Comparison of ENCODE assay signal across 1 cellular context in the genomic region with DNA sequence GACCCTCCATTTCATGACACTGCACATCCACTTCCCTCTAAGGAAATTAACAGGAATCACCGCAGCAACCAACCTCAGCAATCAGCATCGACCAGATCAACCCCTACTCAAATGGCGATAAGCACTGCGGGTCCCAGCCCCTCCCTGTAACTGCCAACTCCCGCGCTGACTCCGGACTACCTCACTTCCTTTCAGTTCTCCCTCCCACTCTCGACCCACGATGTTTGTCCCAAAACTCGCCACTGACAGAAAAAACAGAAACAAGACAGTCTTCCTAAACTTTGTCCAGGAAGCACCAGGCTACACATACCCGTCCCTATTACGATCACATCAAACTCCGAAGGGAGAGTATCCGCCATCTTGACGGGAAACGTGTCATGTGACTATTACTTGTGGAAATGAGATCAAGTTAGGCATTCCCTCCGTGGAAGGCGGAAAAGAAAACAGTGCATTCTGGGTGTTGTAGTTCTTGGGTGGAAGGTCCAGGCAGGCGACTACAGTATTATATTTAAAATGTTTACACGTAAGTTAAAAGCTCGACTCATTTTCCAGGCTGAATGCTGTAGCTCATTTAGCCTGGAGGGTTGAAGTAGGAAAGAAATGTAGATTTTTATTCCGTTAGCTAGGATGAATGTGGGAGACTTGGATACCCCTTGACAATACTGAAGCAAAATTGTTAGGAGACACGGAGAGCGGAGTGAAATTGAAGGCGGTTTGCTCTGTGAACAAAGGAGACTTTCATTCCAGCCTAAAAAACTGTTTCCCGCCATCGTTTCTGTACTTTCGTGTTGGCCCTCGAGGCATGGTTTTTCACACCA.
TF ChIP-seq lines count a peak whose summit lies in the region.

Gene CHM (minus strand): TSS at position 385 of the 818 bp plus-strand sequence. CDS start 26 bp downstream, at position 359.

TF ChIP-seq in K562, 482 proteins besides CTCF, POLR2A, EP300 and RAD21 (continued from another document and continues in another):
- TF ChIP-seq PHF20 (IDR thresholded peaks at IDR 0.05; ENCODE audit: partially characterized antibody) (peak; percentile 88), HIVEP1 (CRISPR knock-in tag; IDR thresholded peaks at IDR 0.05) (no peak), ZNF316 (IDR thresholded peaks at IDR 0.05) (0 out of 2 replicates have a peak, but pooled peaks have one; percentile 21), BCOR (IDR thresholded peaks at IDR 0.05) (peak; percentile 28; the same call in 1 of the 2 replicates), TCF3 (CRISPR knock-in tag; IDR thresholded peaks at IDR 0.05) (peak; percentile 69), MAFG (tag; conservative IDR thresholded peaks at IDR 0.05) (no peak), TAF9B (IDR thresholded peaks at IDR 0.05; ENCODE audit: partially characterized antibody) (peak; percentile 88), HMBOX1 (IDR thresholded peaks at IDR 0.05) (peak; percentile 36; the same call in 1 of the 2 replicates), EP400 (IDR thresholded peaks at IDR 0.05) (peak; percentile 80), EHMT2 (IDR thresholded peaks at IDR 0.05) (no peak), NELFE (IDR thresholded peaks at IDR 0.05; ENCODE audit: insufficient read depth, insufficient read length) (no peak), NR2C2 (CRISPR knock-in tag; IDR thresholded peaks at IDR 0.05) (no peak), NR2C2 (tag; IDR thresholded peaks at IDR 0.05) (peak; percentile 51), TBL1XR1 (IDR thresholded peaks at IDR 0.05; ENCODE audit: low read length in 2 of 2) (no peak), ZNF77 (CRISPR knock-in tag; IDR thresholded peaks at IDR 0.05) (no peak), RFX1 (IDR thresholded peaks at IDR 0.05) (peak; percentile 50), ETV5 (CRISPR knock-in tag; IDR thresholded peaks at IDR 0.05; ENCODE audit: low read depth) (0 out of 2 replicates have a peak, but pooled peaks have one; percentile 37), YY1 (IDR thresholded peaks at IDR 0.05; ENCODE audit: borderline replicate concordance in 1 of 3, control insufficient read depth in 1 of 3, extremely low read depth in 1 of 3, insufficient read depth in 3 of 3, insufficient read length in 1 of 3, insufficient replicate concordance in 2 of 3, low read depth in 1 of 3, low read length in 2 of 3) (peak; percentile 60 to 89 (median 76)), ZBTB17 (CRISPR knock-in tag; IDR thresholded peaks at IDR 0.05) (no peak), NKRF (IDR thresholded peaks at IDR 0.05; ENCODE audit: borderline replicate concordance) (peak; percentile 75; the same call in 1 of the 2 replicates), ARHGAP35 (IDR thresholded peaks at IDR 0.05; ENCODE audit: partially characterized antibody) (no peak), ATF1 (CRISPR knock-in tag; IDR thresholded peaks at IDR 0.05) (no peak), ATF1 (tag; IDR thresholded peaks at IDR 0.05) (peak; percentile 87), KDM4B (IDR thresholded peaks at IDR 0.05; ENCODE audit: borderline replicate concordance in 2 of 2, low read depth in 1 of 2) (no peak), TSC22D4 (tag; IDR thresholded peaks at IDR 0.05) (no peak), ESRRA (IDR thresholded peaks at IDR 0.05; ENCODE audit: borderline replicate concordance, low read depth) (no peak), ZC3H4 (CRISPR knock-in tag; IDR thresholded peaks at IDR 0.05; ENCODE audit: borderline replicate concordance) (no peak), SIX5 (IDR thresholded peaks at IDR 0.05; ENCODE audit: borderline replicate concordance in 1 of 2, insufficient read depth in 1 of 2, low read depth in 1 of 2, low read length in 2 of 2) (peak; percentile 33 to 39; a peak in 3 of 4 replicates), ELF2 (CRISPR knock-in tag; IDR thresholded peaks at IDR 0.05) (0 out of 2 replicates have a peak, but pooled peaks have one; percentile 9), EGR1 (conservative IDR thresholded peaks at IDR 0.05) (0 out of 2 replicates have a peak, but pooled peaks have one; percentile 11), RCOR1 (IDR thresholded peaks at IDR 0.05; ENCODE audit: borderline replicate concordance in 1 of 2, low read depth in 2 of 2, low read length in 2 of 2) (peak; percentile 56 to 95; a peak in 3 of 4 replicates), SIN3B (IDR thresholded peaks at IDR 0.05; ENCODE audit: low read depth) (peak; percentile 86), HNRNPLL (IDR thresholded peaks at IDR 0.05; ENCODE audit: low read depth, low read length, poor library complexity, severe bottlenecking) (peak; percentile 54), ZNF583 (CRISPR knock-in tag; IDR thresholded peaks at IDR 0.05) (no peak), TEAD1 (CRISPR knock-in tag; IDR thresholded peaks at IDR 0.05) (peak in 1 of 2 experiments; percentile 47; a peak in 1 of 4 replicates), SMC3 (conservative IDR thresholded peaks at IDR 0.05; ENCODE audit: insufficient read depth, low read depth, low read length) (no peak), ZBED1 (IDR thresholded peaks at IDR 0.05) (no peak), PML (IDR thresholded peaks at IDR 0.05; ENCODE audit: low read length) (peak; percentile 57; the same call in 1 of the 2 replicates), NRF1 (conservative IDR thresholded peaks at IDR 0.05 in 1 of 2, IDR thresholded peaks at IDR 0.05 in 1 of 2) (peak in 1 of 2 experiments; percentile 42; a peak in 2 of 4 replicates), BHLHE40 (IDR thresholded peaks at IDR 0.05; ENCODE audit: low read length) (peak; percentile 54), FOXJ3 (CRISPR knock-in tag; IDR thresholded peaks at IDR 0.05) (no peak), MYNN (IDR thresholded peaks at IDR 0.05) (no peak), MYNN (CRISPR knock-in tag; IDR thresholded peaks at IDR 0.05) (no peak), NCOA4 (IDR thresholded peaks at IDR 0.05; ENCODE audit: partially characterized antibody) (no peak), ZNF445 (CRISPR knock-in tag; IDR thresholded peaks at IDR 0.05; ENCODE audit: low read depth) (no peak), ZNF347 (CRISPR knock-in tag; IDR thresholded peaks at IDR 0.05; ENCODE audit: low read depth) (no peak), NR2C1 (IDR thresholded peaks at IDR 0.05) (peak; percentile 52; the same call in 1 of the 2 replicates), NR2C1 (tag; IDR thresholded peaks at IDR 0.05) (no peak)
- TF ChIP-seq, protein P1, sequence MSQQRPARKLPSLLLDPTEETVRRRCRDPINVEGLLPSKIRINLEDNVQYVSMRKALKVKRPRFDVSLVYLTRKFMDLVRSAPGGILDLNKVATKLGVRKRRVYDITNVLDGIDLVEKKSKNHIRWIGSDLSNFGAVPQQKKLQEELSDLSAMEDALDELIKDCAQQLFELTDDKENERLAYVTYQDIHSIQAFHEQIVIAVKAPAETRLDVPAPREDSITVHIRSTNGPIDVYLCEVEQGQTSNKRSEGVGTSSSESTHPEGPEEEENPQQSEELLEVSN (IDR thresholded peaks at IDR 0.05; ENCODE audit: borderline replicate concordance in 1 of 2, extremely low read depth in 1 of 2, insufficient read depth in 1 of 2, insufficient read length in 1 of 2, low read depth in 1 of 2, low read length in 1 of 2, poor library complexity in 1 of 2, severe bottlenecking in 1 of 2): peak; percentile 42 to 43
- TF ChIP-seq, protein P2, sequence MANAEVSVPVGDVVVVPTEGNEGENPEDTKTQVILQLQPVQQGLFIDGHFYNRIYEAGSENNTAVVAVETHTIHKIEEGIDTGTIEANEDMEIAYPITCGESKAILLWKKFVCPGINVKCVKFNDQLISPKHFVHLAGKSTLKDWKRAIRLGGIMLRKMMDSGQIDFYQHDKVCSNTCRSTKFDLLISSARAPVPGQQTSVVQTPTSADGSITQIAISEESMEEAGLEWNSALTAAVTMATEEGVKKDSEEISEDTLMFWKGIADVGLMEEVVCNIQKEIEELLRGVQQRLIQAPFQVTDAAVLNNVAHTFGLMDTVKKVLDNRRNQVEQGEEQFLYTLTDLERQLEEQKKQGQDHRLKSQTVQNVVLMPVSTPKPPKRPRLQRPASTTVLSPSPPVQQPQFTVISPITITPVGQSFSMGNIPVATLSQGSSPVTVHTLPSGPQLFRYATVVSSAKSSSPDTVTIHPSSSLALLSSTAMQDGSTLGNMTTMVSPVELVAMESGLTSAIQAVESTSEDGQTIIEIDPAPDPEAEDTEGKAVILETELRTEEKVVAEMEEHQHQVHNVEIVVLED (CRISPR knock-in tag; IDR thresholded peaks at IDR 0.05): 0 out of 2 replicates have a peak, but pooled peaks have one; percentile 16
- TF ChIP-seq, protein P3, sequence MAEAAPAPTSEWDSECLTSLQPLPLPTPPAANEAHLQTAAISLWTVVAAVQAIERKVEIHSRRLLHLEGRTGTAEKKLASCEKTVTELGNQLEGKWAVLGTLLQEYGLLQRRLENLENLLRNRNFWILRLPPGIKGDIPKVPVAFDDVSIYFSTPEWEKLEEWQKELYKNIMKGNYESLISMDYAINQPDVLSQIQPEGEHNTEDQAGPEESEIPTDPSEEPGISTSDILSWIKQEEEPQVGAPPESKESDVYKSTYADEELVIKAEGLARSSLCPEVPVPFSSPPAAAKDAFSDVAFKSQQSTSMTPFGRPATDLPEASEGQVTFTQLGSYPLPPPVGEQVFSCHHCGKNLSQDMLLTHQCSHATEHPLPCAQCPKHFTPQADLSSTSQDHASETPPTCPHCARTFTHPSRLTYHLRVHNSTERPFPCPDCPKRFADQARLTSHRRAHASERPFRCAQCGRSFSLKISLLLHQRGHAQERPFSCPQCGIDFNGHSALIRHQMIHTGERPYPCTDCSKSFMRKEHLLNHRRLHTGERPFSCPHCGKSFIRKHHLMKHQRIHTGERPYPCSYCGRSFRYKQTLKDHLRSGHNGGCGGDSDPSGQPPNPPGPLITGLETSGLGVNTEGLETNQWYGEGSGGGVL (CRISPR knock-in tag; IDR thresholded peaks at IDR 0.05): no peak
- TF ChIP-seq, protein P4, sequence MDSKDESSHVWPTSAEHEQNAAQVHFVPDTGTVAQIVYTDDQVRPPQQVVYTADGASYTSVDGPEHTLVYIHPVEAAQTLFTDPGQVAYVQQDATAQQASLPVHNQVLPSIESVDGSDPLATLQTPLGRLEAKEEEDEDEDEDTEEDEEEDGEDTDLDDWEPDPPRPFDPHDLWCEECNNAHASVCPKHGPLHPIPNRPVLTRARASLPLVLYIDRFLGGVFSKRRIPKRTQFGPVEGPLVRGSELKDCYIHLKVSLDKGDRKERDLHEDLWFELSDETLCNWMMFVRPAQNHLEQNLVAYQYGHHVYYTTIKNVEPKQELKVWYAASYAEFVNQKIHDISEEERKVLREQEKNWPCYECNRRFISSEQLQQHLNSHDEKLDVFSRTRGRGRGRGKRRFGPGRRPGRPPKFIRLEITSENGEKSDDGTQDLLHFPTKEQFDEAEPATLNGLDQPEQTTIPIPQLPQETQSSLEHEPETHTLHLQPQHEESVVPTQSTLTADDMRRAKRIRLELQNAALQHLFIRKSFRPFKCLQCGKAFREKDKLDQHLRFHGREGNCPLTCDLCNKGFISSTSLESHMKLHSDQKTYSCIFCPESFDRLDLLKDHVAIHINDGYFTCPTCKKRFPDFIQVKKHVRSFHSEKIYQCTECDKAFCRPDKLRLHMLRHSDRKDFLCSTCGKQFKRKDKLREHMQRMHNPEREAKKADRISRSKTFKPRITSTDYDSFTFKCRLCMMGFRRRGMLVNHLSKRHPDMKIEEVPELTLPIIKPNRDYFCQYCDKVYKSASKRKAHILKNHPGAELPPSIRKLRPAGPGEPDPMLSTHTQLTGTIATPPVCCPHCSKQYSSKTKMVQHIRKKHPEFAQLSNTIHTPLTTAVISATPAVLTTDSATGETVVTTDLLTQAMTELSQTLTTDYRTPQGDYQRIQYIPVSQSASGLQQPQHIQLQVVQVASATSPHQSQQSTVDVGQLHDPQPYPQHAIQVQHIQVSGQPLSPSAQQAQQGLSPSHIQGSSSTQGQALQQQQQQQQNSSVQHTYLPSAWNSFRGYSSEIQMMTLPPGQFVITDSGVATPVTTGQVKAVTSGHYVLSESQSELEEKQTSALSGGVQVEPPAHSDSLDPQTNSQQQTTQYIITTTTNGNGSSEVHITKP (IDR thresholded peaks at IDR 0.05; ENCODE audit: partially characterized antibody): peak; percentile 37
- TF ChIP-seq, protein P5, sequence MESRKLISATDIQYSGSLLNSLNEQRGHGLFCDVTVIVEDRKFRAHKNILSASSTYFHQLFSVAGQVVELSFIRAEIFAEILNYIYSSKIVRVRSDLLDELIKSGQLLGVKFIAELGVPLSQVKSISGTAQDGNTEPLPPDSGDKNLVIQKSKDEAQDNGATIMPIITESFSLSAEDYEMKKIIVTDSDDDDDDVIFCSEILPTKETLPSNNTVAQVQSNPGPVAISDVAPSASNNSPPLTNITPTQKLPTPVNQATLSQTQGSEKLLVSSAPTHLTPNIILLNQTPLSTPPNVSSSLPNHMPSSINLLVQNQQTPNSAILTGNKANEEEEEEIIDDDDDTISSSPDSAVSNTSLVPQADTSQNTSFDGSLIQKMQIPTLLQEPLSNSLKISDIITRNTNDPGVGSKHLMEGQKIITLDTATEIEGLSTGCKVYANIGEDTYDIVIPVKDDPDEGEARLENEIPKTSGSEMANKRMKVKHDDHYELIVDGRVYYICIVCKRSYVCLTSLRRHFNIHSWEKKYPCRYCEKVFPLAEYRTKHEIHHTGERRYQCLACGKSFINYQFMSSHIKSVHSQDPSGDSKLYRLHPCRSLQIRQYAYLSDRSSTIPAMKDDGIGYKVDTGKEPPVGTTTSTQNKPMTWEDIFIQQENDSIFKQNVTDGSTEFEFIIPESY (CRISPR knock-in tag; IDR thresholded peaks at IDR 0.05): no peak
- TF ChIP-seq, protein P6, sequence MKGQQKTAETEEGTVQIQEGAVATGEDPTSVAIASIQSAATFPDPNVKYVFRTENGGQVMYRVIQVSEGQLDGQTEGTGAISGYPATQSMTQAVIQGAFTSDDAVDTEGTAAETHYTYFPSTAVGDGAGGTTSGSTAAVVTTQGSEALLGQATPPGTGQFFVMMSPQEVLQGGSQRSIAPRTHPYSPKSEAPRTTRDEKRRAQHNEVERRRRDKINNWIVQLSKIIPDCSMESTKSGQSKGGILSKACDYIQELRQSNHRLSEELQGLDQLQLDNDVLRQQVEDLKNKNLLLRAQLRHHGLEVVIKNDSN (CRISPR knock-in tag; IDR thresholded peaks at IDR 0.05): peak; percentile 85
